In genomic region chr2:8656160-8656641, GRCh38 we compare ENCODE assay signal across 15 cellular contexts. TPM values are rescaled to one million over a fixed set of nuclear protein-coding genes. Genes with fewer than 3 reads are reported as not detected.
DNase-seq lines count a peak whose midpoint lies in the region; ATAC-seq and TF ChIP-seq lines count a peak whose summit lies in the region.
"Had no signal": no experiment of that assay in that cellular context is flagged by ENCODE, and none has a peak within 500 bp of the region (broad histone marks: within the 10 kb centered on the region; RNA-seq: fewer than 3 reads in every experiment).

No MANE protein-coding gene starts in this region.

- 63% methylated on average over 5 of the region's 5 CpGs for WGBS in hepatocyte (ENCODE audit: low lambda C conversion rate, missing lambda C conversion rate)

- CTCF ChIA-PET in CD4-positive, alpha-beta memory T cell (lab: Charles Lee; ENCODE audit: partially characterized antibody), result no interaction called here
- CTCF ChIA-PET in CD8-positive, alpha-beta memory T cell (lab: Charles Lee), result no interaction called here

- H3K27ac Mint-ChIP-seq in HFFc6, result peak overlapping the region; percentile 59
- no peak overlapping the region for H3K27ac Mint-ChIP-seq in CD4-positive, alpha-beta memory T cell
- peak overlapping the region in 1 of 8 donors; percentile 73 for H3K27ac Mint-ChIP-seq in CD8-positive, alpha-beta memory T cell
- H3K27ac Mint-ChIP-seq: activated CD4-positive, alpha-beta T cell treated with anti-CD3 and anti-CD28 coated beads for 36 hours; activated naive CD8-positive, alpha-beta T cell treated with anti-CD3 and anti-CD28 coated beads, Interleukin-2, amount 50 U/mL, for 24 hours; stimulated activated naive CD8-positive, alpha-beta T cell treated with anti-CD3 and anti-CD28 coated beads, Interleukin-15, amount 100 ng/mL, for 72 hours had no signal

- TF ChIP-seq POLR2A in uterus (IDR thresholded peaks at IDR 0.05), result no peak

- POLR2A ChIA-PET in CD4-positive, alpha-beta memory T cell (lab: Charles Lee; ENCODE audit: partially characterized antibody), result interaction anchor here (0.6 kb wide), 1 partner anchor 15 kb away, joined by 3 read pairs; no protein-coding TSS in a partner anchor
- POLR2A ChIA-PET in CD8-positive, alpha-beta memory T cell (lab: Charles Lee), result no interaction called here

- H3K27ac ChIP-seq in hepatocyte, result peak overlapping the region; percentile 77
- no peak overlapping the region for H3K27ac ChIP-seq in CD4-positive, alpha-beta memory T cell (ENCODE audit: low read depth, low read length)
- no peak overlapping the region for H3K27ac ChIP-seq in uterus
- no peak overlapping the region for H3K27ac ChIP-seq in CD8-positive, alpha-beta memory T cell (ENCODE audit: low read depth, low read length)

- H3K4me3 ChIP-seq in hepatocyte (no peak overlapping the region), uterus (no peak overlapping the region)
- no peak overlapping the region for H3K4me3 ChIP-seq in CD4-positive, alpha-beta memory T cell (ENCODE audit: low read length in 2 of 2)
- H3K4me3 ChIP-seq in CD8-positive, alpha-beta memory T cell (ENCODE audit: low read length), result no peak overlapping the region

- H3K27me3 Mint-ChIP-seq in HFFc6 (ENCODE audit: insufficient read depth), result peaks cover 10% of the 10 kb centered on the region
- peaks cover 5 to 6% of the 10 kb centered on the region in 2 donors for H3K27me3 Mint-ChIP-seq in CD4-positive, alpha-beta memory T cell
- H3K27me3 Mint-ChIP-seq in CD8-positive, alpha-beta memory T cell, result peaks cover 7 to 23% of the 10 kb centered on the region in 2 donors

- H3K4me3 Mint-ChIP-seq in HFFc6, result no peak overlapping the region; the same call in 1 of the 2 replicates
- no peak overlapping the region for H3K4me3 Mint-ChIP-seq in CD4-positive, alpha-beta memory T cell
- H3K4me3 Mint-ChIP-seq in CD8-positive, alpha-beta memory T cell, result no peak overlapping the region
- H3K4me3 Mint-ChIP-seq: activated CD4-positive, alpha-beta T cell treated with anti-CD3 and anti-CD28 coated beads for 36 hours; activated naive CD8-positive, alpha-beta T cell treated with anti-CD3 and anti-CD28 coated beads, Interleukin-2, amount 50 U/mL, for 24 hours; stimulated activated naive CD8-positive, alpha-beta T cell treated with anti-CD3 and anti-CD28 coated beads, Interleukin-15, amount 100 ng/mL, for 72 hours had no signal

- intact Hi-C loops in CD4-positive, alpha-beta memory T cell (cut with micrococcal nuclease), result no loop called here
- intact Hi-C loops in uterus (cut with DNase I; ENCODE audit: low total_unique reads), result no loop called here

- H3K36me3 Mint-ChIP-seq in HFFc6 (ENCODE audit: low read depth), result 0 out of 2 replicates have a peak, but pooled peaks cover 4% of the 10 kb centered on the region
- no peaks in the 10 kb centered on the region for H3K36me3 Mint-ChIP-seq in CD4-positive, alpha-beta memory T cell
- H3K36me3 Mint-ChIP-seq in CD8-positive, alpha-beta memory T cell, result no peaks in the 10 kb centered on the region

- H3K4me1 Mint-ChIP-seq in HFFc6 (ENCODE audit: low read depth), result peaks cover 25% of the 10 kb centered on the region
- peaks cover 4 to 11% (median 7%) of the 10 kb centered on the region in 4 donors for H3K4me1 Mint-ChIP-seq in CD4-positive, alpha-beta memory T cell
- peaks cover 7 to 15% (median 9%) of the 10 kb centered on the region in 3 donors for H3K4me1 Mint-ChIP-seq in CD8-positive, alpha-beta memory T cell

- no peaks in the 10 kb centered on the region for H3K9me3 Mint-ChIP-seq in HFFc6
- peaks cover 0 to 1% (median 0%) of the 10 kb centered on the region in 8 donors for H3K9me3 Mint-ChIP-seq in CD4-positive, alpha-beta memory T cell
- no peaks in the 10 kb centered on the region for H3K9me3 Mint-ChIP-seq in CD8-positive, alpha-beta memory T cell
- H3K9me3 Mint-ChIP-seq: activated naive CD8-positive, alpha-beta T cell treated with anti-CD3 and anti-CD28 coated beads, Interleukin-2, amount 50 U/mL, for 24 hours; stimulated activated naive CD8-positive, alpha-beta T cell treated with anti-CD3 and anti-CD28 coated beads, Interleukin-15, amount 100 ng/mL, for 72 hours had no signal

- no peak overlapping the region for H2AFZ ChIP-seq in hepatocyte

- no peaks in the 10 kb centered on the region for H3K79me2 ChIP-seq in hepatocyte

- DNase-seq in AG09319 (ENCODE audit: extremely low read depth, low read depth) (peak; percentile 59), HFFc6 (peak; percentile 78), hepatocyte (ENCODE audit: low spot score) (peak; percentile 50), uterus (no peak), LoVo (ENCODE audit: low spot score) (no peak)
- DNase-seq in CD4-positive, alpha-beta memory T cell, result no peak
- DNase-seq in CD8-positive, alpha-beta memory T cell, result no peak
- DNase-seq: activated CD4-positive, alpha-beta T cell treated with anti-CD3 and anti-CD28 coated beads for 36 hours; activated naive CD8-positive, alpha-beta T cell treated with anti-CD3 and anti-CD28 coated beads, Interleukin-2, amount 50 U/mL, for 24 hours; activated T-cell treated with anti-CD3 and anti-CD28 coated beads for 4 hours; left cardiac atrium; NCI-H1930; retina; stimulated activated naive CD8-positive, alpha-beta T cell treated with anti-CD3 and anti-CD28 coated beads, Interleukin-15, amount 100 ng/mL, for 72 hours had no signal

- no peaks in the 10 kb centered on the region for H3K9me2 ChIP-seq in hepatocyte (replicated peaks; ENCODE audit: insufficient read depth)

- H3K4me2 ChIP-seq in hepatocyte, result peak overlapping the region; percentile 27

- no peak for TF ChIP-seq CTCF in AG09319 (IDR thresholded peaks at IDR 0.05; ENCODE audit: low read depth, low read length)
- TF ChIP-seq CTCF in HFFc6 (IDR thresholded peaks at IDR 0.05), result no peak
- TF ChIP-seq CTCF in hepatocyte (IDR thresholded peaks at IDR 0.05; ENCODE audit: poor library complexity), result no peak
- TF ChIP-seq CTCF in uterus (IDR thresholded peaks at IDR 0.05), result no peak

- no peaks in the 10 kb centered on the region for H3K27me3 ChIP-seq in hepatocyte
- no peaks in the 10 kb centered on the region for H3K27me3 ChIP-seq in CD4-positive, alpha-beta memory T cell (ENCODE audit: insufficient read depth, low read length)
- H3K27me3 ChIP-seq in uterus, result no peaks in the 10 kb centered on the region
- H3K27me3 ChIP-seq in CD8-positive, alpha-beta memory T cell (ENCODE audit: insufficient read depth, low read length, poor library complexity, severe bottlenecking), result no peaks in the 10 kb centered on the region

- H3K36me3 ChIP-seq in hepatocyte (replicated peaks; ENCODE audit: insufficient read depth, low read depth) (no peaks in the 10 kb centered on the region), uterus (no peaks in the 10 kb centered on the region)
- H3K36me3 ChIP-seq in CD4-positive, alpha-beta memory T cell (ENCODE audit: insufficient read depth, low read length), result no peaks in the 10 kb centered on the region
- H3K36me3 ChIP-seq in CD8-positive, alpha-beta memory T cell (ENCODE audit: insufficient read depth, low read length), result no peaks in the 10 kb centered on the region

- ATAC-seq in SK-N-SH treated with all-trans-retinoic acid at 6 μM for 48 hours, result peak; percentile 61
- ATAC-seq: activated CD4-positive, alpha-beta T cell treated with anti-CD3 and anti-CD28 coated beads for 36 hours; activated naive CD8-positive, alpha-beta T cell treated with anti-CD3 and anti-CD28 coated beads, Interleukin-2, amount 50 U/mL, for 24 hours; left cardiac atrium; stimulated activated naive CD8-positive, alpha-beta T cell treated with anti-CD3 and anti-CD28 coated beads, Interleukin-15, amount 100 ng/mL, for 72 hours had no signal

- no peaks in the 10 kb centered on the region for H3K9me3 ChIP-seq in hepatocyte (ENCODE audit: low read depth)
- no peaks in the 10 kb centered on the region for H3K9me3 ChIP-seq in CD4-positive, alpha-beta memory T cell (ENCODE audit: control insufficient read depth in 1 of 2, low read length in 2 of 2)
- no peaks in the 10 kb centered on the region for H3K9me3 ChIP-seq in uterus
- no peaks in the 10 kb centered on the region for H3K9me3 ChIP-seq in CD8-positive, alpha-beta memory T cell (ENCODE audit: low read length)

- H4K20me1 ChIP-seq in hepatocyte (ENCODE audit: insufficient read depth, poor library complexity, severe bottlenecking), result no peaks in the 10 kb centered on the region

- H3K4me1 ChIP-seq in hepatocyte (ENCODE audit: insufficient read depth), result peaks cover 8% of the 10 kb centered on the region
- peaks cover 6% of the 10 kb centered on the region for H3K4me1 ChIP-seq in CD4-positive, alpha-beta memory T cell (ENCODE audit: insufficient read depth, low read length)
- no peaks in the 10 kb centered on the region for H3K4me1 ChIP-seq in uterus
- H3K4me1 ChIP-seq in CD8-positive, alpha-beta memory T cell (ENCODE audit: insufficient read depth, low read length), result no peaks in the 10 kb centered on the region

TF ChIP-seq in SK-N-SH treated with all-trans-retinoic acid at 6 μM for 48 hours, 23 proteins besides CTCF, POLR2A, EP300 and RAD21 (continues in another document):
- TF ChIP-seq, protein P1, sequence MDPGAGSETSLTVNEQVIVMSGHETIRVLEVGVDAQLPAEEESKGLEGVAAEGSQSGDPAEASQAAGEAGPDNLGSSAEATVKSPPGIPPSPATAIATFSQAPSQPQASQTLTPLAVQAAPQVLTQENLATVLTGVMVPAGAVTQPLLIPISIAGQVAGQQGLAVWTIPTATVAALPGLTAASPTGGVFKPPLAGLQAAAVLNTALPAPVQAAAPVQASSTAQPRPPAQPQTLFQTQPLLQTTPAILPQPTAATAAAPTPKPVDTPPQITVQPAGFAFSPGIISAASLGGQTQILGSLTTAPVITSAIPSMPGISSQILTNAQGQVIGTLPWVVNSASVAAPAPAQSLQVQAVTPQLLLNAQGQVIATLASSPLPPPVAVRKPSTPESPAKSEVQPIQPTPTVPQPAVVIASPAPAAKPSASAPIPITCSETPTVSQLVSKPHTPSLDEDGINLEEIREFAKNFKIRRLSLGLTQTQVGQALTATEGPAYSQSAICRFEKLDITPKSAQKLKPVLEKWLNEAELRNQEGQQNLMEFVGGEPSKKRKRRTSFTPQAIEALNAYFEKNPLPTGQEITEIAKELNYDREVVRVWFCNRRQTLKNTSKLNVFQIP (CRISPR knock-in tag; IDR thresholded peaks at IDR 0.05; ENCODE audit: borderline replicate concordance, low read depth), result no peak

RNA-seq across cellular contexts. Expression of gene ID2, which starts 25.7 kb away (rescaled TPM):
- total RNA-seq in HFFc6 (2021; fragmentation: NEBNext Ultra II Directional; extraction: Animal tissue kit (Norgen Biotek cat#: 25700)), result 10 to 100 TPM; 81.3 to 97.1 (median 88.1) TPM
- total RNA-seq in hepatocyte (910 and 1,089 TPM in 2 replicates), uterus (100 to 1,000 TPM in 2 of 4 donors, 10 to 100 TPM in 2; 36.9 to 341 (median 176) TPM)
- 563 and 612 TPM in 2 replicates for polyA plus RNA-seq in hepatocyte
- 10 to 100 TPM; 50.8 to 56.4 TPM for total RNA-seq in CD4-positive, alpha-beta memory T cell
- 100 to 1,000 TPM; 138 to 191 TPM for polyA plus RNA-seq in CD4-positive, alpha-beta memory T cell
- total RNA-seq in CD8-positive, alpha-beta memory T cell, result 100 to 1,000 TPM; 162 to 165 TPM
- polyA plus RNA-seq in CD8-positive, alpha-beta memory T cell, result 378 TPM

Comparison
In these comparisons a context has a peak if more than half of its experiments do, and no peak if none do; other contexts are left out.
1. DNase-seq: peak in AG09319 (single experiment), HFFc6 (single experiment) and hepatocyte (single experiment); none in CD4-positive, alpha-beta memory T cell (0 of 5), uterus (0 of 2), LoVo (single experiment) and CD8-positive, alpha-beta memory T cell (0 of 5).